ENCODE assay signal across 8 cellular contexts in genomic region chr11:65651589-65652510, GRCh38. TPM values are rescaled to one million over a fixed set of nuclear protein-coding genes. Genes with fewer than 3 reads are reported as not detected.
DNase-seq lines count a peak whose midpoint lies in the region; ATAC-seq and TF ChIP-seq lines count a peak whose summit lies in the region.

No MANE protein-coding gene starts in this region.

- peaks cover 13% of the 10 kb centered on the region for H3K27me3 ChIP-seq in neural cell (ENCODE audit: insufficient read depth, low read depth, low read length)

- peaks cover 8% of the 10 kb centered on the region for H3F3A ChIP-seq in neural cell (ENCODE audit: insufficient read depth, low read length, poor library complexity, severe bottlenecking)

- H4K20me1 ChIP-seq in neural cell (ENCODE audit: insufficient read depth), result no peaks in the 10 kb centered on the region

- peak overlapping the region; percentile 59 for H2AFZ ChIP-seq in neural cell (ENCODE audit: low read depth, low read length)

- no peak for TF ChIP-seq RAD21 in neural cell (conservative IDR thresholded peaks at IDR 0.05)

- TF ChIP-seq EP300 in neural cell (conservative IDR thresholded peaks at IDR 0.05; ENCODE audit: poor library complexity, severe bottlenecking), result no peak

- no peaks in the 10 kb centered on the region for H3K36me3 ChIP-seq in neural cell (ENCODE audit: insufficient read depth, low read length)

- peak overlapping the region; percentile 84 for H3K27ac ChIP-seq in neural cell (ENCODE audit: low read length)

- peak; percentile 25 for DNase-seq in A172 (ENCODE audit: low spot score)
- DNase-seq in SW480 (ENCODE audit: low spot score), result peak; percentile 57
- DNase-seq in amniotic stem cell (lab: John Stamatoyannopoulos, UW), result no peak
- no peak for DNase-seq in NCI-H510A (lab: John Stamatoyannopoulos, UW)

- H3K9me3 ChIP-seq in neural cell (ENCODE audit: low read length), result no peaks in the 10 kb centered on the region

- H3K9ac ChIP-seq in neural cell (ENCODE audit: low read length), result peak overlapping the region; percentile 74

- ATAC-seq in GM18907 (IDR thresholded peaks at IDR 0.05; ENCODE audit: unreplicated experiment), result peak; percentile 1
- ATAC-seq in esophagus mucosa, result peak; percentile 61
- ATAC-seq in GM18867 (IDR thresholded peaks at IDR 0.05; ENCODE audit: unreplicated experiment), result no peak

- no peak for TF ChIP-seq CTCF in neural cell (IDR thresholded peaks at IDR 0.05; ENCODE audit: poor library complexity, severe bottlenecking)

- no peaks in the 10 kb centered on the region for H3K79me2 ChIP-seq in neural cell (replicated peaks; ENCODE audit: insufficient read depth, low read length)

- H3K4me3 ChIP-seq in neural cell (ENCODE audit: low read length), result peak overlapping the region; percentile 70

- no peaks in the 10 kb centered on the region for H3K9me2 ChIP-seq in neural cell (ENCODE audit: insufficient read depth, low read length)

- peak overlapping the region; percentile 3 for H3K4me2 ChIP-seq in neural cell (ENCODE audit: low read length)

TF ChIP-seq in neural cell, 6 proteins besides CTCF, POLR2A, EP300 and RAD21:
- TF ChIP-seq REST (IDR thresholded peaks at IDR 0.05; ENCODE audit: borderline replicate concordance) (no peak), POLR2AphosphoS5 (IDR thresholded peaks at IDR 0.05) (no peak)

RNA-seq across cellular contexts. Expression of gene RELA, which starts 10.9 kb away (rescaled TPM):
- 24.9 and 29.7 TPM in 2 replicates for total RNA-seq in A172 (2014; rRNA removed; shearing (Covaris generic))
- 50.3 TPM for total RNA-seq in esophagus mucosa
- polyA plus RNA-seq in neural cell, result 19.3 and 19.5 TPM in 2 replicates
- 22.4 and 24.0 TPM in 2 replicates for polyA minus RNA-seq in neural cell

RNA-seq across cellular contexts. Expression of gene SIPA1, which starts 13.9 kb away (rescaled TPM):
- total RNA-seq in A172 (2014; rRNA removed; shearing (Covaris generic)), result 10.4 and 19.5 TPM in 2 replicates
- 23.1 TPM for total RNA-seq in esophagus mucosa
- polyA plus RNA-seq in neural cell, result 0.16 and 6.5 TPM in 2 replicates
- polyA minus RNA-seq in neural cell, result 0.97 and 1.6 TPM in 2 replicates

RNA-seq across cellular contexts. Expression of gene PCNX3, which starts 36.3 kb away (rescaled TPM):
- 19.6 and 20.1 TPM in 2 replicates for total RNA-seq in A172 (2014; rRNA removed; shearing (Covaris generic))
- total RNA-seq in esophagus mucosa, result 23.8 TPM
- 7.8 and 8.1 TPM in 2 replicates for polyA plus RNA-seq in neural cell
- polyA minus RNA-seq in neural cell, result 16.1 and 22.2 TPM in 2 replicates

RNA-seq across cellular contexts. Expression of gene MAP3K11, which starts 37.8 kb away (rescaled TPM):
- total RNA-seq in A172 (2014; rRNA removed; shearing (Covaris generic)), result 38.2 and 39.2 TPM in 2 replicates
- 32.4 TPM for total RNA-seq in esophagus mucosa
- 3.9 and 6.6 TPM in 2 replicates for polyA plus RNA-seq in neural cell
- polyA minus RNA-seq in neural cell, result 12.0 and 13.4 TPM in 2 replicates

RNA-seq across cellular contexts. Expression of gene KCNK7, which starts 56.2 kb away (rescaled TPM):
- total RNA-seq in A172 (2014; rRNA removed; shearing (Covaris generic)), result 0.86 TPM in 1 of 2 replicates, not detected in the other
- 20.2 TPM for total RNA-seq in esophagus mucosa
- 1.1 TPM in 1 of 2 replicates, not detected in the other for polyA plus RNA-seq in neural cell
- 0.49 TPM in 1 of 2 replicates, not detected in the other for polyA minus RNA-seq in neural cell

Comparison
In these comparisons a context has a peak if more than half of its experiments do, and no peak if none do; other contexts are left out.
1. DNase-seq: peak in A172 (single experiment) and SW480 (single experiment); none in amniotic stem cell (single experiment) and NCI-H510A (single experiment).